In genomic region chr4:99154658-99155342, GRCh38 we compare ENCODE assay signal across 2 cellular contexts.
TF ChIP-seq lines count a peak whose summit lies in the region.

No MANE protein-coding gene starts in this region.

TF ChIP-seq in IMR-90, 13 proteins besides CTCF, POLR2A, EP300 and RAD21:
- TF ChIP-seq CHD1 (IDR thresholded peaks at IDR 0.05; ENCODE audit: low read depth, low read length) (no peak), MXI1 (IDR thresholded peaks at IDR 0.05; ENCODE audit: borderline replicate concordance, low read depth, low read length) (no peak), RFX5 (IDR thresholded peaks at IDR 0.05; ENCODE audit: low read depth, low read length) (no peak), MAFK (IDR thresholded peaks at IDR 0.05; ENCODE audit: low read depth, low read length) (no peak), NFE2L2 (IDR thresholded peaks at IDR 0.05; ENCODE audit: low read depth, low read length) (no peak)
TF ChIP-seq in IMR-90: peak in this region for 0.

TF ChIP-seq in HepG2, 621 proteins besides CTCF, POLR2A, EP300 and RAD21:
- TF ChIP-seq FOXA3 (CRISPR knock-in tag; IDR thresholded peaks at IDR 0.05) (peak; percentile 56; the same call in 1 of the 2 replicates), ZNF746 (CRISPR knock-in tag; IDR thresholded peaks at IDR 0.05) (no peak), ZNF136 (CRISPR knock-in tag; IDR thresholded peaks at IDR 0.05; ENCODE audit: low read depth) (no peak), ZNF713 (CRISPR knock-in tag; IDR thresholded peaks at IDR 0.05) (no peak), KDM4B (CRISPR knock-in tag; IDR thresholded peaks at IDR 0.05) (no peak), NFIB (CRISPR knock-in tag; IDR thresholded peaks at IDR 0.05; ENCODE audit: borderline replicate concordance) (no peak), ATAD3A (CRISPR knock-in tag; IDR thresholded peaks at IDR 0.05) (no peak), ZMYM4 (CRISPR knock-in tag; IDR thresholded peaks at IDR 0.05) (0 out of 2 replicates have a peak, but pooled peaks have one; percentile 50), ZNF224 (CRISPR knock-in tag; IDR thresholded peaks at IDR 0.05) (no peak), ZNF770 (CRISPR knock-in tag; IDR thresholded peaks at IDR 0.05) (no peak), ZSCAN12 (CRISPR knock-in tag; IDR thresholded peaks at IDR 0.05) (no peak), NR2C2 (CRISPR knock-in tag; IDR thresholded peaks at IDR 0.05; ENCODE audit: borderline replicate concordance) (no peak), ONECUT2 (CRISPR knock-in tag; IDR thresholded peaks at IDR 0.05) (0 out of 2 replicates have a peak, but pooled peaks have one; percentile 29), HNF1A (IDR thresholded peaks at IDR 0.05; ENCODE audit: low read depth) (no peak), HNF1A (CRISPR knock-in tag; IDR thresholded peaks at IDR 0.05; ENCODE audit: borderline replicate concordance) (no peak), NCOA1 (CRISPR knock-in tag; IDR thresholded peaks at IDR 0.05) (no peak), SOX5 (CRISPR knock-in tag; IDR thresholded peaks at IDR 0.05; ENCODE audit: borderline replicate concordance) (no peak), TCF7L2 (IDR thresholded peaks at IDR 0.05; ENCODE audit: low read depth, low read length) (no peak), FOSL2 (CRISPR knock-in tag; IDR thresholded peaks at IDR 0.05) (no peak), SAP130 (CRISPR knock-in tag; IDR thresholded peaks at IDR 0.05; ENCODE audit: low read depth) (no peak), ZNF335 (CRISPR knock-in tag; IDR thresholded peaks at IDR 0.05) (no peak)
- TF ChIP-seq, protein P1, sequence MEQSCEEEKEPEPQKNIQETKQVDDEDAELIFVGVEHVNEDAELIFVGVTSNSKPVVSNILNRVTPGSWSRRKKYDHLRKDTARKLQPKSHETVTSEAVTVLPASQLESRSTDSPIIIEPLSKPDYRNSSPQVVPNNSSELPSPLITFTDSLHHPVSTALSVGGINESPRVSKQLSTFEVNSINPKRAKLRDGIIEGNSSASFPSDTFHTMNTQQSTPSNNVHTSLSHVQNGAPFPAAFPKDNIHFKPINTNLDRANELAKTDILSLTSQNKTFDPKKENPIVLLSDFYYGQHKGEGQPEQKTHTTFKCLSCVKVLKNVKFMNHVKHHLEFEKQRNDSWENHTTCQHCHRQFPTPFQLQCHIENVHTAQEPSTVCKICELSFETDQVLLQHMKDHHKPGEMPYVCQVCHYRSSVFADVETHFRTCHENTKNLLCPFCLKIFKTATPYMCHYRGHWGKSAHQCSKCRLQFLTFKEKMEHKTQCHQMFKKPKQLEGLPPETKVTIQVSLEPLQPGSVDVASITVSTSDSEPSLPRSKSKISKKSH (CRISPR knock-in tag; IDR thresholded peaks at IDR 0.05; ENCODE audit: borderline replicate concordance): no peak
